25 cellular contexts compared by ENCODE assay signal in genomic region chr1:99553301-99553700, GRCh38.
A peak's percentile ranks its signal among the peaks of the same experiment; 100 is the strongest.
DNase-seq lines count a peak whose midpoint lies in the region; ATAC-seq, FAIRE-seq and TF ChIP-seq lines count a peak whose summit lies in the region.
"Had no signal": no experiment of that assay in that cellular context is flagged by ENCODE, and none has a peak within 500 bp of the region (broad histone marks: within the 10 kb centered on the region; RNA-seq: fewer than 3 reads in every experiment).

No MANE protein-coding gene starts in this region.

- TF ChIP-seq POLR2A in IMR-90 (IDR thresholded peaks at IDR 0.05; ENCODE audit: low read depth, low read length) (no peak), GM12892 (IDR thresholded peaks at IDR 0.05; ENCODE audit: low read depth, low read length) (no peak), GM12891 (IDR thresholded peaks at IDR 0.05; ENCODE audit: low read depth, low read length) (no peak)

- peak overlapping the region; percentile 63; the same call in 1 of the 2 replicates for H2AK5ac ChIP-seq in IMR-90 (ENCODE audit: low read depth, low read length)

- no peak overlapping the region for H2BK15ac ChIP-seq in IMR-90 (ENCODE audit: low read depth, low read length)

- no peaks in the 10 kb centered on the region for H3K9me3 Mint-ChIP-seq in activated CD8-positive, alpha-beta T cell treated with anti-CD3 and anti-CD28 coated beads, Interleukin-2, amount 10 ng/mL, durations not matched to agents 7 days and 5 days (ENCODE audit: insufficient read depth)

- no peak overlapping the region for H3K4me2 ChIP-seq in IMR-90 (ENCODE audit: low read depth, low read length)
- H3K4me2 ChIP-seq in neural cell (ENCODE audit: low read length) = no peak overlapping the region
- H3K4me2 ChIP-seq: BLaER1 had no signal

- H3K9me2 ChIP-seq in neural cell (ENCODE audit: insufficient read depth, low read length) = no peaks in the 10 kb centered on the region

- H3K56ac ChIP-seq in IMR-90 (ENCODE audit: extremely low read depth, insufficient read depth, low read length) = no peak overlapping the region

- no peaks in the 10 kb centered on the region; the same call in 1 of the 2 replicates for H3K9me1 ChIP-seq in IMR-90 (ENCODE audit: insufficient read depth, low read length)

- H4K91ac ChIP-seq in IMR-90 (ENCODE audit: insufficient read depth, low read depth, low read length) = peak overlapping the region; percentile 7; the same call in 1 of the 2 replicates

- H3K36me3 ChIP-seq in IMR-90 (ENCODE audit: control insufficient read depth, insufficient read depth, low read length) (no peaks in the 10 kb centered on the region), SJCRH30 (no peaks in the 10 kb centered on the region), neural cell (ENCODE audit: insufficient read depth, low read length) (no peaks in the 10 kb centered on the region)
- H3K36me3 ChIP-seq: BE2C, BLaER1 had no signal

- ATAC-seq in IMR-90 (ENCODE audit: low read depth) (no peak), sciatic nerve (no peak)
- no peak for ATAC-seq in activated CD8-positive, alpha-beta T cell treated with anti-CD3 and anti-CD28 coated beads, Interleukin-2, amount 10 ng/mL, durations not matched to agents 7 days and 5 days
- ATAC-seq: GM12878 had no signal

- no peaks in the 10 kb centered on the region for H3K27me3 ChIP-seq in IMR-90 (ENCODE audit: control insufficient read depth, insufficient read depth, low read length)
- no peaks in the 10 kb centered on the region for H3K27me3 ChIP-seq in SJCRH30
- H3K27me3 ChIP-seq in neural cell (ENCODE audit: insufficient read depth, low read depth, low read length) = no peaks in the 10 kb centered on the region
- H3K27me3 ChIP-seq: BE2C, BLaER1 had no signal

- H3K27ac ChIP-seq in IMR-90 (ENCODE audit: insufficient read depth, low read length) (no peak overlapping the region), SJCRH30 (peak overlapping the region; percentile 72), neural cell (ENCODE audit: low read length) (peak overlapping the region; percentile 29)
- H3K27ac ChIP-seq: BLaER1 had no signal

- H3K27me3 Mint-ChIP-seq in activated CD8-positive, alpha-beta T cell treated with anti-CD3 and anti-CD28 coated beads, Interleukin-2, amount 10 ng/mL, durations not matched to agents 7 days and 5 days (ENCODE audit: low read depth) = peaks cover 9% of the 10 kb centered on the region
- H3K27me3 Mint-ChIP-seq: CD4-positive, CD25-positive, alpha-beta regulatory T cell had no signal

- H3K36me3 Mint-ChIP-seq in activated CD8-positive, alpha-beta T cell treated with anti-CD3 and anti-CD28 coated beads, Interleukin-2, amount 10 ng/mL, durations not matched to agents 7 days and 5 days (ENCODE audit: low read depth) = no peaks in the 10 kb centered on the region
- H3K36me3 Mint-ChIP-seq: CD14-positive monocyte; CD4-positive, alpha-beta memory T cell; CD4-positive, CD25-positive, alpha-beta regulatory T cell; CD8-positive, alpha-beta memory T cell had no signal

- intact Hi-C loops in IMR-90 (cut with micrococcal nuclease) (no loop called here), sciatic nerve (cut with DNase I) (no loop called here)

- H2AK9ac ChIP-seq in IMR-90 (replicated peaks; ENCODE audit: low read depth, low read length, poor library complexity) = no peak overlapping the region

- peak overlapping the region; percentile 29; the same call in 1 of the 2 replicates for H3K14ac ChIP-seq in IMR-90 (replicated peaks; ENCODE audit: low read depth, low read length)

- no TSS peak for BruUV-seq in IMR-90 (replicated peaks; lab: Mats Ljungman, UMichigan)

- dilution Hi-C loops in IMR-90 (cut with HindIII; ENCODE audit: low sequenced_read_pairs, unreplicated experiment) = no loop called here

- H4K5ac ChIP-seq in IMR-90 (ENCODE audit: low read depth, low read length) = no peak overlapping the region

- H3K9ac ChIP-seq in IMR-90 (ENCODE audit: low read depth, low read length) (no peak overlapping the region), neural cell (ENCODE audit: low read length) (no peak overlapping the region)
- H3K9ac ChIP-seq: BLaER1 had no signal

- no peak overlapping the region for H3K27ac Mint-ChIP-seq in activated CD8-positive, alpha-beta T cell treated with anti-CD3 and anti-CD28 coated beads, Interleukin-2, amount 10 ng/mL, durations not matched to agents 7 days and 5 days
- H3K27ac Mint-ChIP-seq: CD4-positive, alpha-beta memory T cell; CD4-positive, CD25-positive, alpha-beta regulatory T cell; CD8-positive, alpha-beta memory T cell had no signal

- 0 out of 2 replicates have a peak overlapping the region, but pooled peaks have one; percentile 27 for H3K4ac ChIP-seq in IMR-90 (ENCODE audit: low read depth, low read length)

- no peak for TF ChIP-seq RAD21 in IMR-90 (IDR thresholded peaks at IDR 0.05; ENCODE audit: low read length)
- no peak for TF ChIP-seq RAD21 in neural cell (conservative IDR thresholded peaks at IDR 0.05)

- H3K4me1 ChIP-seq in IMR-90 (ENCODE audit: control insufficient read depth, insufficient read depth, low read length) (peaks cover 11% of the 10 kb centered on the region), SJCRH30 (peaks cover 40% of the 10 kb centered on the region)
- H3K4me1 ChIP-seq: BLaER1 had no signal

- WGBS in IMR-90 (ENCODE audit: extremely low coverage in 2 of 2, insufficient read length in 1 of 2), 2 experiments = no CpG with 5 or more reads among the region's 1 CpG

- no peaks in the 10 kb centered on the region for H3K4me1 Mint-ChIP-seq in activated CD8-positive, alpha-beta T cell treated with anti-CD3 and anti-CD28 coated beads, Interleukin-2, amount 10 ng/mL, durations not matched to agents 7 days and 5 days (ENCODE audit: low read depth)
- H3K4me1 Mint-ChIP-seq: CD14-positive monocyte; CD4-positive, alpha-beta memory T cell; CD4-positive, CD25-positive, alpha-beta regulatory T cell; CD8-positive, alpha-beta memory T cell had no signal

- CTCF ChIA-PET in IMR-90 (lab: Yijun Ruan, JAX) = interaction anchor here (0.6 to 0.7 kb wide), 2 partner anchors 371 to 585 kb away, joined by 4 read pairs; no protein-coding TSS in a partner anchor
- CTCF ChIA-PET in activated CD8-positive, alpha-beta T cell treated with anti-CD3 and anti-CD28 coated beads, Interleukin-2, amount 10 ng/mL, durations not matched to agents 7 days and 5 days (lab: Charles Lee) = no interaction called here

- H4K20me1 ChIP-seq in IMR-90 (ENCODE audit: insufficient read depth, low read length) (no peaks in the 10 kb centered on the region), neural cell (ENCODE audit: insufficient read depth) (no peaks in the 10 kb centered on the region)
- H4K20me1 ChIP-seq: BLaER1 had no signal

- no peaks in the 10 kb centered on the region for H3K79me1 ChIP-seq in IMR-90 (ENCODE audit: low read depth in 1 of 2, low read length in 2 of 2)

- H3K79me2 ChIP-seq in neural cell (replicated peaks; ENCODE audit: insufficient read depth, low read length) = no peaks in the 10 kb centered on the region

- H3K18ac ChIP-seq in IMR-90 (ENCODE audit: low read depth, low read length) = no peak overlapping the region

- no peak for TF ChIP-seq EP300 in neural cell (conservative IDR thresholded peaks at IDR 0.05; ENCODE audit: poor library complexity, severe bottlenecking)

- no peak overlapping the region for H3K4me3 Mint-ChIP-seq in activated CD8-positive, alpha-beta T cell treated with anti-CD3 and anti-CD28 coated beads, Interleukin-2, amount 10 ng/mL, durations not matched to agents 7 days and 5 days
- H3K4me3 Mint-ChIP-seq: CD14-positive monocyte; CD4-positive, alpha-beta memory T cell; CD4-positive, CD25-positive, alpha-beta regulatory T cell; CD8-positive, alpha-beta memory T cell had no signal

- DNase-seq in IMR-90 (no peak), SJCRH30 (peak; percentile 61 to 88), sciatic nerve (ENCODE audit: low spot score) (no peak), GM12892 (ENCODE audit: insufficient read length) (no peak), GM12891 (ENCODE audit: insufficient read length, low spot score) (no peak)
- no peak for DNase-seq in activated CD8-positive, alpha-beta T cell treated with anti-CD3 and anti-CD28 coated beads, Interleukin-2, amount 10 ng/mL, durations not matched to agents 7 days and 5 days
- DNase-seq: 8988T; ACHN; BE2C; C1 segment of cervical spinal cord; CD4-positive, alpha-beta memory T cell; CD4-positive, CD25-positive, alpha-beta regulatory T cell; CD8-positive, alpha-beta memory T cell; COR-L47; DMS 273 treated with DMSO at 0.1 percent for 48 hours; DMS79; DND-41; EL; GDM1 had no signal

- H3K23ac ChIP-seq in IMR-90 (ENCODE audit: low read depth, low read length) = no peak overlapping the region

- POLR2A ChIA-PET in IMR-90 (lab: Charles Lee; ENCODE audit: unreplicated experiment) = no interaction called here
- POLR2A ChIA-PET in activated CD8-positive, alpha-beta T cell treated with anti-CD3 and anti-CD28 coated beads, Interleukin-2, amount 10 ng/mL, durations not matched to agents 7 days and 5 days (lab: Charles Lee) = no interaction called here

- no peaks in the 10 kb centered on the region for H3K9me3 ChIP-seq in IMR-90 (ENCODE audit: control insufficient read depth, insufficient read depth, low read length)
- H3K9me3 ChIP-seq in SJCRH30 (replicated peaks) = no peaks in the 10 kb centered on the region
- H3K9me3 ChIP-seq in neural cell (ENCODE audit: low read length) = no peaks in the 10 kb centered on the region
- H3K9me3 ChIP-seq: BE2C, BLaER1 had no signal

- no peak overlapping the region for H3K4me3 ChIP-seq in IMR-90 (ENCODE audit: insufficient read depth, low read depth, low read length)
- H3K4me3 ChIP-seq in SJCRH30 = no peak overlapping the region
- no peak overlapping the region for H3K4me3 ChIP-seq in neural cell (ENCODE audit: low read length)
- H3K4me3 ChIP-seq: BLaER1, GM12878 had no signal

- H2AFZ ChIP-seq in IMR-90 (replicated peaks; ENCODE audit: low read length, poor library complexity) (no peak overlapping the region), neural cell (ENCODE audit: low read depth, low read length) (no peak overlapping the region)

- in situ Hi-C loops in IMR-90 (cut with MboI; ENCODE audit: low sequenced_read_pairs) = no loop called here

- TF ChIP-seq CTCF in IMR-90 (conservative IDR thresholded peaks at IDR 0.05; ENCODE audit: low read depth, low read length) = no peak
- no peak for TF ChIP-seq CTCF in neural cell (IDR thresholded peaks at IDR 0.05; ENCODE audit: poor library complexity, severe bottlenecking)

- no peaks in the 10 kb centered on the region for H3F3A ChIP-seq in neural cell (ENCODE audit: insufficient read depth, low read length, poor library complexity, severe bottlenecking)

- peak overlapping the region; percentile 80; the same call in 1 of the 2 replicates for H2BK20ac ChIP-seq in IMR-90 (ENCODE audit: low read depth, low read length)

- FAIRE-seq in GM12892 (lab: Jason Lieb, UNC) = no peak
- no peak for FAIRE-seq in GM12891 (lab: Jason Lieb, UNC)
- FAIRE-seq: A204.1, GM12878, GM18507 had no signal

- H2BK120ac ChIP-seq in IMR-90 (ENCODE audit: low read depth, low read length) = peak overlapping the region; percentile 50

- H2BK5ac ChIP-seq in IMR-90 (ENCODE audit: low read depth, low read length, poor library complexity, severe bottlenecking) = peak overlapping the region; percentile 34

- H4K8ac ChIP-seq in IMR-90 (ENCODE audit: low read depth in 2 of 2, low read length in 2 of 2) = no peak overlapping the region

TF ChIP-seq in IMR-90, 13 proteins besides CTCF, POLR2A, EP300 and RAD21 (continues in another document):
- no peak for TF ChIP-seq RFX5 (IDR thresholded peaks at IDR 0.05; ENCODE audit: low read depth, low read length)

TF ChIP-seq in GM12891, 5 proteins besides CTCF, POLR2A, EP300 and RAD21 (continues in another document):
- no peak for TF ChIP-seq POU2F2 (IDR thresholded peaks at IDR 0.05; ENCODE audit: low read depth, low read length)

Comparison
In these comparisons a context has a peak if more than half of its experiments do, and no peak if none do; other contexts are left out.
1. DNase-seq: peak in SJCRH30 (2 of 2); none in IMR-90 (single experiment), sciatic nerve (single experiment), GM12892 (single experiment), activated CD8-positive, alpha-beta T cell treated with anti-CD3 and anti-CD28 coated beads, Interleukin-2, amount 10 ng/mL, durations not matched to agents 7 days and 5 days (single experiment) and GM12891 (single experiment).